In genomic region chr7:83934118-83934734, GRCh38 we compare ENCODE assay signal across 14 cellular contexts.
DNase-seq lines count a peak whose midpoint lies in the region; FAIRE-seq and TF ChIP-seq lines count a peak whose summit lies in the region.
"Had no signal": no experiment of that assay in that cellular context is flagged by ENCODE, and none has a peak within 500 bp of the region (broad histone marks: within the 10 kb centered on the region; RNA-seq: fewer than 3 reads in every experiment).

No MANE protein-coding gene starts in this region.

- in situ Hi-C loops in ACHN (cut with HindIII; ENCODE audit: low pct_ligation_motif_present, low pct_unique_long_range_greater_than_20kb, low sequenced_read_pairs), result loop anchor here (25.0 kb wide), 1 partner anchor 1078 kb away; no protein-coding TSS in a partner anchor

- intact Hi-C loops in thyroid gland (cut with DNase I), result loop anchor here (10.0 kb wide), 1 partner anchor 1091 kb away; no protein-coding TSS in a partner anchor

- no peak overlapping the region for H3K4me3 ChIP-seq in GM12865 (ENCODE audit: low read depth, low read length)
- no peak overlapping the region for H3K4me3 ChIP-seq in thyroid gland (replicated peaks in 1 of 3)
- H3K4me3 ChIP-seq: SJCRH30 had no signal

- FAIRE-seq in frontal cortex (lab: Jason Lieb, UNC), result peak; percentile 86
- no peak for FAIRE-seq in HTR-8/SVneo (lab: Jason Lieb, UNC)

- TF ChIP-seq CTCF in GM12865 (IDR thresholded peaks at IDR 0.05; ENCODE audit: insufficient read depth, low read depth, low read length, missing control alignments) (peak; percentile 8), thyroid gland (IDR thresholded peaks at IDR 0.05) (peak in 1 of 6 experiments; percentile 30)

- H3K36me3 ChIP-seq in thyroid gland, result no peaks in the 10 kb centered on the region
- H3K36me3 ChIP-seq: SJCRH30 had no signal

- H3K27ac ChIP-seq in thyroid gland, result no peak overlapping the region
- H3K27ac ChIP-seq: SJCRH30 had no signal

- DNase-seq in ACHN (peak; percentile 38), GM12865 (ENCODE audit: low read depth) (no peak), SW480 (ENCODE audit: low spot score) (peak; percentile 18), frontal cortex (ENCODE audit: low spot score in 2 of 2) (no peak), HTR-8/SVneo (ENCODE audit: insufficient read length, low spot score) (no peak), DMS153 (lab: John Stamatoyannopoulos, UW) (no peak), thyroid gland (no peak), activated T-cell treated with anti-CD3 and anti-CD28 coated beads for 4 hours (no peak)
- DNase-seq: activated CD4-positive, alpha-beta T cell treated with anti-CD3 and anti-CD28 coated beads, Interleukin-2, amount 10 ng/mL, durations not matched to agents 24 days and 14 days; activated gamma-delta T cell treated with Interleukin-2 at 50 U/mL for 16 hours; NCI-H2029; stimulated activated CD4-positive, alpha-beta T cell treated with anti-CD3 and anti-CD28 coated beads, Interleukin-1b, Interleukin-23, amount 100 ng/mL, for 48 hours; stimulated activated naive CD8-positive, alpha-beta T cell treated with anti-CD3 and anti-CD28 coated beads, Interleukin-15, amount 100 ng/mL, for 72 hours had no signal

- no peak for TF ChIP-seq POLR2A in thyroid gland (IDR thresholded peaks at IDR 0.05)

- H3K27me3 ChIP-seq in thyroid gland, result no peaks in the 10 kb centered on the region
- H3K27me3 ChIP-seq: SJCRH30 had no signal

- 72 to 83% methylated on average over 1 of the region's 1 CpG for WGBS in thyroid gland, 2 donors

- no peaks in the 10 kb centered on the region for H3K4me1 ChIP-seq in thyroid gland
- H3K4me1 ChIP-seq: SJCRH30 had no signal

- no peaks in the 10 kb centered on the region for H3K9me3 ChIP-seq in thyroid gland
- H3K9me3 ChIP-seq: SJCRH30 had no signal

Comparison
In these comparisons a context has a peak if more than half of its experiments do, and no peak if none do; other contexts are left out.
1. DNase-seq: peak in ACHN (single experiment) and SW480 (single experiment); none in GM12865 (single experiment), frontal cortex (0 of 2), HTR-8/SVneo (single experiment), DMS153 (single experiment), thyroid gland (0 of 2) and activated T-cell treated with anti-CD3 and anti-CD28 coated beads for 4 hours (single experiment).